ENCODE assay signal across 8 cellular contexts in genomic region chr4:140168936-140169335, GRCh38.
"Had no signal": no experiment of that assay in that cellular context is flagged by ENCODE, and none has a peak within 500 bp of the region (broad histone marks: within the 10 kb centered on the region; RNA-seq: fewer than 3 reads in every experiment).

No MANE protein-coding gene starts in this region.

- FAIRE-seq: HTR-8/SVneo had no signal

- H3K4me1 ChIP-seq: HAP-1 had no signal

- H3K4me3 Mint-ChIP-seq: HFFc6, IgD-negative memory B cell had no signal

- ATAC-seq: HCT116 had no signal

- H2AFZ ChIP-seq: GM23248 had no signal

- H3K4me3 ChIP-seq: GM23248, HAP-1 had no signal

- H3K9me3 Mint-ChIP-seq: HFFc6, IgD-negative memory B cell had no signal

- H3K27ac Mint-ChIP-seq: HFFc6, IgD-negative memory B cell had no signal

- H3K36me3 ChIP-seq: HAP-1 had no signal

- DNase-seq: H7, HFFc6, KBM-7 had no signal

- H3K4me1 Mint-ChIP-seq: IgD-negative memory B cell had no signal

- H3K36me3 Mint-ChIP-seq: IgD-negative memory B cell had no signal

- H3K9me3 ChIP-seq: HAP-1 had no signal

- H3K9ac ChIP-seq: GM23248 had no signal

- H3K27ac ChIP-seq: GM23248 had no signal
